Comparison of ENCODE assay signal across 9 cellular contexts in genomic region chr6:2959909-2960719, GRCh38. TPM values are rescaled to one million over a fixed set of nuclear protein-coding genes. Genes with fewer than 3 reads are reported as not detected.
A peak's percentile ranks its signal among the peaks of the same experiment; 100 is the strongest.
DNase-seq lines count a peak whose midpoint lies in the region; ATAC-seq, FAIRE-seq and TF ChIP-seq lines count a peak whose summit lies in the region.
"Had no signal": no experiment of that assay in that cellular context is flagged by ENCODE, and none has a peak within 500 bp of the region (broad histone marks: within the 10 kb centered on the region; RNA-seq: fewer than 3 reads in every experiment).

No MANE protein-coding gene starts in this region.

- no peak for TF ChIP-seq CTCF in coronary artery (IDR thresholded peaks at IDR 0.05)
- TF ChIP-seq CTCF in lung (IDR thresholded peaks at IDR 0.05; ENCODE audit: control extremely low read depth, extremely low read depth): no peak

- H3K27me3 ChIP-seq in lung (ENCODE audit: control insufficient read depth, insufficient read depth): no peaks in the 10 kb centered on the region

- H3K9me3 ChIP-seq in lung (ENCODE audit: control insufficient read depth in 2 of 2, insufficient read depth in 1 of 2, low read length in 1 of 2): no peaks in the 10 kb centered on the region

- H3K4me3 ChIP-seq in coronary artery (no peak overlapping the region), lung (no peak overlapping the region)

- DNase-seq in A172 (ENCODE audit: low spot score) (peak; percentile 68), HS-5 (ENCODE audit: low read depth) (peak; percentile 60), coronary artery (ENCODE audit: low spot score) (no peak), lung (ENCODE audit: low spot score) (no peak), GM12891 (ENCODE audit: insufficient read length, low spot score) (no peak), NCI-H2196 treated with DMSO at 0.1 percent for 48 hours (lab: John Stamatoyannopoulos, UW; ENCODE audit: unreplicated experiment) (no peak)
- DNase-seq in activated CD4-positive, CD25-positive, alpha-beta regulatory T cell (lab: John Stamatoyannopoulos, UW): no peak
- DNase-seq: stimulated activated CD4-positive, alpha-beta T cell treated with anti-CD3 and anti-CD28 coated beads, Interleukin-4, amount 100 ng/mL, for 24 hours had no signal

- H3K4me1 ChIP-seq in lung (ENCODE audit: control insufficient read depth in 2 of 2, insufficient read depth in 2 of 2, low read length in 2 of 2): peaks cover 31 to 45% of the 10 kb centered on the region in 2 donors

- no peak for FAIRE-seq in GM12891 (lab: Jason Lieb, UNC)

- no peak for TF ChIP-seq POLR2A in GM12891 (IDR thresholded peaks at IDR 0.05; ENCODE audit: low read depth, low read length)

- peak overlapping the region; percentile 15 to 82 for H3K27ac ChIP-seq in coronary artery
- H3K27ac ChIP-seq in lung (ENCODE audit: low read depth in 1 of 2, low read length in 1 of 2): peak overlapping the region in 1 of 2 donors; percentile 75

- ATAC-seq in lung (ENCODE audit: insufficient read depth, low FRiP score) (peak; percentile 30), HG03520 (IDR thresholded peaks at IDR 0.05; ENCODE audit: unreplicated experiment) (no peak)

- H3K36me3 ChIP-seq in lung (ENCODE audit: control insufficient read depth in 2 of 2, insufficient read depth in 2 of 2, low read length in 2 of 2): peaks cover 0 to 4% of the 10 kb centered on the region in 2 donors

- 75 to 88% methylated on average over 12 of the region's 12 CpGs for WGBS in lung, 2 donors

TF ChIP-seq in GM12891, 5 proteins besides CTCF, POLR2A, EP300 and RAD21:
- no peak for TF ChIP-seq PAX5 (IDR thresholded peaks at IDR 0.05; ENCODE audit: insufficient read depth, low read length, severe bottlenecking)
- TF ChIP-seq POLR2AphosphoS5 (IDR thresholded peaks at IDR 0.05; ENCODE audit: low read depth, low read length): no peak
- no peak for TF ChIP-seq SPI1 (IDR thresholded peaks at IDR 0.05; ENCODE audit: low read depth, low read length)
- no peak for TF ChIP-seq TAF1 (IDR thresholded peaks at IDR 0.05; ENCODE audit: low read depth, low read length)
- TF ChIP-seq POU2F2 (IDR thresholded peaks at IDR 0.05; ENCODE audit: low read depth, low read length): no peak

RNA-seq across cellular contexts. Expression of gene SERPINB6, which starts 11.3 kb away (rescaled TPM):
- 121 and 141 TPM in 2 replicates for total RNA-seq in A172 (2014; rRNA removed; shearing (Covaris generic))
- total RNA-seq in lung: 100 to 1,000 TPM; 113 to 155 TPM
- polyA plus RNA-seq in lung: 100 to 1,000 TPM; 126 to 129 TPM
- 1.7 TPM for polyA plus RNA-seq in GM12891 (2012; ENCODE audit: low read depth, missing spikeins)

RNA-seq across cellular contexts. Expression of gene NQO2, which starts 39.6 kb away (rescaled TPM):
- 61.6 and 74.5 TPM in 2 replicates for total RNA-seq in A172 (2014; rRNA removed; shearing (Covaris generic))
- 10 to 100 TPM in 1 of 2 donors, 1 to 10 TPM in 1; 9.4 to 47.1 TPM for total RNA-seq in lung
- 10 to 100 TPM; 42.6 to 43.7 TPM for polyA plus RNA-seq in lung
- 0.63 TPM for polyA plus RNA-seq in GM12891 (2012; ENCODE audit: low read depth, missing spikeins)

RNA-seq across cellular contexts. Expression of gene SERPINB9, which starts 57.0 kb away (rescaled TPM):
- not detected in 2 replicates for total RNA-seq in A172 (2014; rRNA removed; shearing (Covaris generic))
- total RNA-seq in lung: 10 to 100 TPM; 14.0 to 33.3 TPM
- polyA plus RNA-seq in lung: 10 to 100 TPM in 1 of 2 donors, 1 to 10 TPM in 1; 5.4 to 36.1 TPM
- 5.6 TPM for polyA plus RNA-seq in GM12891 (2012; ENCODE audit: low read depth, missing spikeins)

Comparison
In these comparisons a context has a peak if more than half of its experiments do, and no peak if none do; other contexts are left out.
1. DNase-seq: peak in A172 (single experiment) and HS-5 (single experiment); none in coronary artery (single experiment), lung (single experiment), GM12891 (single experiment), activated CD4-positive, CD25-positive, alpha-beta regulatory T cell (0 of 4) and NCI-H2196 treated with DMSO at 0.1 percent for 48 hours (single experiment).
2. RNA of gene SERPINB9, which starts 57.0 kb away (total RNA-seq): 14.0 to 33.3 TPM in lung; not detected in A172; every median in the first group is over 10 times any median in the second.